Comparison of ENCODE assay signal across 16 cellular contexts in the genomic region with DNA sequence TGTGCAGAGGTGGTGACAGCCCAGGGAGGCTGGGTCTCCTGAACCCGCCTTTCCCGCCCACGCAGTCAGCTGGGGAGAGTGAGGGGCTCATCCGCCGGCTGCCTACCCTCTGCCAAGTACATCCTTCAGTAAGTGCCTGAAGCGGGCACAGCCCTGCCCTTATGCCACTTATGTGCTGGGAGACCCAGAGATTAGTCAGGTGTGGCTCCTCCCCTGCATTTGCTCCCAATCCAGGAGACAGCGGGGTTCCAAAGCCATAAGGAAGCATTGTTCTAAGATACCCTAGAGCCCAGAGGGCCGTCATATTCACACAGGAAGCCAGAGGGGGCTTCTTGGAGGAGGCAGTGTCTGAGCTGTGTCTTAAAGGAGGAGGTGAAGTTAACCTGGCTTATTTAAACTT. TPM values are rescaled to one million over a fixed set of nuclear protein-coding genes. Genes with fewer than 3 reads are reported as not detected.
A peak's percentile ranks its signal among the peaks of the same experiment; 100 is the strongest.
DNase-seq lines count a peak whose midpoint lies in the region; ATAC-seq and TF ChIP-seq lines count a peak whose summit lies in the region.
"Had no signal": no experiment of that assay in that cellular context is flagged by ENCODE, and none has a peak within 500 bp of the region (broad histone marks: within the 10 kb centered on the region; RNA-seq: fewer than 3 reads in every experiment).

No MANE protein-coding gene starts in this region.

- H3K4me1 ChIP-seq in spleen (peaks cover 0 to 7% (median 5%) of the 10 kb centered on the region in 6 donors), sigmoid colon (peaks cover 0 to 5% (median 1%) of the 10 kb centered on the region in 4 donors)

- H3K27me3 ChIP-seq in spleen (replicated peaks in 1 of 7) (no peaks in the 10 kb centered on the region), sigmoid colon (no peaks in the 10 kb centered on the region), MG63 (no peaks in the 10 kb centered on the region)

- DNase-seq in NCI-H2171 treated with DMSO at 0.1 percent for 48 hours (lab: John Stamatoyannopoulos, UW) = peak; percentile 9
- no peak for DNase-seq in NCI-H2171 (lab: John Stamatoyannopoulos, UW)
- peak; percentile 84 for DNase-seq in NCI-H345 (lab: John Stamatoyannopoulos, UW)
- DNase-seq in spleen = peak; percentile 63
- DNase-seq in AML-193 (lab: John Stamatoyannopoulos, UW) = no peak
- no peak for DNase-seq in sigmoid colon
- DNase-seq in MG63 = no peak
- DNase-seq: activated B cell treated with CpG ODN at 0.5 μM for 24 hours; activated CD8-positive, alpha-beta memory T cell treated with anti-CD3 and anti-CD28 coated beads, Interleukin-2, amount 10 ng/mL, durations not matched to agents 7 days and 5 days; activated naive CD4-positive, alpha-beta T cell treated with anti-CD3 and anti-CD28 coated beads, Interleukin-2, amount 50 U/mL, for 16 hours; NCI-H82; stimulated activated CD4-positive, alpha-beta T cell treated with anti-CD3 and anti-CD28 coated beads, Interleukin-2, amount 100 ng/mL, for 24 hours had no signal

- WGBS in spleen, 5 donors = 70 to 83% (median 77%) methylated on average over 8 of the region's 8 CpGs
- WGBS in sigmoid colon, 2 donors = 25 to 61% methylated on average over 8 of the region's 8 CpGs

- no peaks in the 10 kb centered on the region for H3K36me3 ChIP-seq in spleen
- H3K36me3 ChIP-seq in sigmoid colon = no peaks in the 10 kb centered on the region
- H3K36me3 ChIP-seq in MG63 = no peaks in the 10 kb centered on the region

- no peak for TF ChIP-seq POLR2A in spleen (IDR thresholded peaks at IDR 0.05)
- TF ChIP-seq POLR2A in sigmoid colon (IDR thresholded peaks at IDR 0.05) = no peak

- intact Hi-C loops in spleen (cut with DNase I; ENCODE audit: low total_unique reads) (no loop called here), sigmoid colon (cut with DNase I) (no loop called here)

- TF ChIP-seq EP300 in sigmoid colon (IDR thresholded peaks at IDR 0.05) = no peak

- H3K9me3 ChIP-seq in spleen (no peaks in the 10 kb centered on the region), sigmoid colon (no peaks in the 10 kb centered on the region), MG63 (no peaks in the 10 kb centered on the region)

- H3K4me3 ChIP-seq in spleen (no peak overlapping the region), sigmoid colon (no peak overlapping the region), MG63 (no peak overlapping the region)
- H3K4me3 ChIP-seq: lung had no signal

- H3K27ac ChIP-seq in spleen (no peak overlapping the region), sigmoid colon (no peak overlapping the region)
- H3K27ac ChIP-seq: RWPE1 had no signal

- TF ChIP-seq CTCF in spleen (IDR thresholded peaks at IDR 0.05 in 8 of 11, conservative IDR thresholded peaks at IDR 0.05 in 3 of 11) (no peak), sigmoid colon (IDR thresholded peaks at IDR 0.05) (no peak)

- ATAC-seq in esophagus mucosa = peak; percentile 15
- ATAC-seq: activated CD8-positive, alpha-beta memory T cell treated with anti-CD3 and anti-CD28 coated beads, Interleukin-2, amount 10 ng/mL, durations not matched to agents 7 days and 5 days; CD8-positive, alpha-beta T cell had no signal

RNA-seq across cellular contexts. Expression of a gene that starts 5.8 kb away (rescaled TPM):
- total RNA-seq in esophagus mucosa (59.8 TPM), spleen (100 to 1,000 TPM; 112 to 178 (median 149) TPM), sigmoid colon (100 to 1,000 TPM; 133 to 157 (median 146) TPM)
- polyA plus RNA-seq in spleen (10 to 100 TPM; 23.9 to 33.7 (median 28.1) TPM), sigmoid colon (10 to 100 TPM; 24.0 to 39.4 (median 31.0) TPM)
- 68.5 and 143 TPM in 2 replicates for total RNA-seq in MG63 (2014; rRNA removed; shearing (Covaris generic); ENCODE audit: low replicate concordance)

Comparison
In these comparisons a context has a peak if more than half of its experiments do, and no peak if none do; other contexts are left out.
1. DNase-seq: peak in NCI-H2171 treated with DMSO at 0.1 percent for 48 hours (single experiment), NCI-H345 (single experiment) and spleen (single experiment); none in NCI-H2171 (single experiment), AML-193 (0 of 2), sigmoid colon (single experiment) and MG63 (single experiment).